In the genomic region with DNA sequence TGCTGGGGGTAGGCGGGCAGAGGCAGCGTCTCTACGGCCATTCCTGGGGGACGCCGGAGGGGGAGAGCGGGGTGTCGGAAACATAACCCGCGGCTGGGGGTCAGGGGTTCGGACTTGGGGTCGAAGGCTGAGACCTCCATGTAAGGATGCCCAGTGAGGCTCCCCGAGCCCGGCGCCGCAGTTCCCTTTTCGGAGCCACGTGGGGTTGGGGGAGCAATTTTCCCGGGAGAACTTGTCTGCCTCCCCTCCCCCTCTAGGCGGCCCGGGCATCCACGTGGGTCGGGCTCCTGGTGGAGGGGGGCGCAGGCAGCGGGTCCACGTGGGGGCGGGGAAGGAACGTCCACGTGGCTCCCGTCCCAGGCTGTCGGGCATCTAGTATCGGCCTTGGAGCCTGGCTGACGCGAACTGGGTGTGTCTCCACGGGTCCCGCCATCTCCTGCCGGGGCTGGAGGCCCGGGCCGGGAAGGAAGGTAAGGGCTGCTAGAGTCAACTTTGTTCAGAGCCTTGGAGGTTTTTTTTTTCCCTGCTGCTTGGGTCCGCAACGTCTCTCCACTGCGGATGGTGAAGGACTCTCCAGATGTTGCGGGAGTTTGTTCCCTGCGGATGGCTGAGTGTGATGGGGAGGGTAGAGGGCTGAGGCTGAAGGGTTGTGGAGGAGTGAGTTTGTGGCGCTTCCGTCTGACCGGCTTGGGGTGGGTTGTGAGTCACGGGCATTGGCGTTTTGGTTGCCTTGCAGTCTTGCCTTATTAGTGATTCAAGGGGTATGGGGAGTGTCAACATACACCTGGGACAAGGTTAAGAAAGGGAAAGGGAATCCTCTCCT, we compare ENCODE assay signal across 1 cellular context.
A peak's percentile ranks its signal among the peaks of the same experiment; 100 is the strongest.
TF ChIP-seq lines count a peak whose summit lies in the region.

No MANE protein-coding gene starts in this region.

TF ChIP-seq in HEK293T, 16 proteins besides CTCF, POLR2A, EP300 and RAD21 (continued from another document):
- TF ChIP-seq HDGF (IDR thresholded peaks at IDR 0.05; ENCODE audit: borderline replicate concordance) = no peak
- TF ChIP-seq SP1 (IDR thresholded peaks at IDR 0.05) = no peak
- TF ChIP-seq NFRKB (IDR thresholded peaks at IDR 0.05) = peak; percentile 4; the same call in 1 of the 2 replicates
- no peak for TF ChIP-seq FOXM1 (IDR thresholded peaks at IDR 0.05; ENCODE audit: borderline replicate concordance)
- peak; percentile 69 for TF ChIP-seq L3MBTL2 (conservative IDR thresholded peaks at IDR 0.05)
- no peak for TF ChIP-seq LEF1 (IDR thresholded peaks at IDR 0.05; ENCODE audit: borderline replicate concordance)
- TF ChIP-seq BHLHE40 (IDR thresholded peaks at IDR 0.05; ENCODE audit: borderline replicate concordance) = no peak
